Comparison of ENCODE assay signal across 8 cellular contexts in the genomic region with DNA sequence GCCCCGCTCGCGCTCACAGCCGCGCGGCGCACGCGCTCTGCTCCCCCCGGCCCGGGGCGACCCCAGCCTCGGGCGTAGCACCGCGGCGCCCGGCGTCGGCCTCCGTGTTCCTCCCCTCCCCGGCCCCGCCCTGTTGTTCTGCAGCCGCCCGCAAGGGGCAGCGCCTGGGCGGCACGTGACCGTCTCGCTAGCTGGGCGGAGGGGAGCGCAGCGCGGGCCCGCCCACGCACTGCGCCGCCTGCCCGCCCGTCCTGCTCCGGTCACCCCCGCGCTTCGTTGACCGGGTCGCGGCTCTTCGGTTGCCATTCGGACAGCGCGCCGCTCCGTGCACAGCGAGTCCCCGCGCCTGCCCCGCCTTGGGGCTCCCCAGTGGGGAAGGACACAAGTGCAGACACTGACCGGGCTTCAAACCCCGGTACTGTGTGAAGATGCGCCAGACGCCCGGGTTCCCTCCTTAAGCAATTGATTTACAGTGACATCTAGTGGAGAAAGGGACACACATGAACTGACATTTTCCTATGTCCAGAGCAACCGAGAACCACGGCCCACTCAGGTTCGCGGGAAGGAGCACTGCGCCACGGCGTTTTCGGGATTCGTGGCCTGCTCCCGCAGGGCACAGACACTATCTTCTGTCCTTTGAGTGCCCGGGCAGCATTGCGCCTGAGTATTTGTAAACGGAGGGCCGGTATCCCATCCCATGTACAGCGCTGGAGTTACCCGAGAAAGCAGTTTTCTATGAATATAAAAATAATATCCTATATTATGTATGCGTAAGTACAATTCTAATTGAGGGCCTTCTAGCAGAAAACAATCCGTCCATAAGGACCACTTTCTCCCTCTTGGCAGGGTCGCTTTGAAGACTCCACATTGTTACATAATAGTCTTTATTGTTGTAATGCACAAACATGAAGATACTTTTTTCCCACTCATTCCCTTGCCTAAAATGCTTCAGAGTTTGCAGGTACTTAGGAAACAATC.
A peak's percentile ranks its signal among the peaks of the same experiment; 100 is the strongest.
DNase-seq lines count a peak whose midpoint lies in the region; ATAC-seq lines count a peak whose summit lies in the region.

No MANE protein-coding gene starts in this region.

- H3K4me3 ChIP-seq in BLaER1 treated with 17β-estradiol and CSF1 and Interleukin-3, amounts not matched to agents 10 nM and 100 nM: peak overlapping the region; percentile 68 to 96 (median 90)

- peaks cover 23 to 41% (median 39%) of the 10 kb centered on the region in 11 experiments; a peak in 21 of 22 replicates for H4K20me1 ChIP-seq in BLaER1 treated with 17β-estradiol and CSF1 and Interleukin-3, amounts not matched to agents 10 nM and 100 nM

- DNase-seq in NCI-H526 (lab: John Stamatoyannopoulos, UW) (peak; percentile 85 to 97), dedifferentiated amniotic fluid mesenchymal stem cell (ENCODE audit: extremely low spot score) (peak; percentile 92), left kidney (ENCODE audit: low read depth, low spot score) (peak; percentile 98)
- peak; percentile 93 for DNase-seq in activated CD4-positive, alpha-beta T cell treated with anti-CD3 and anti-CD28 coated beads, Interleukin-2, amount 50 U/mL, for 1 hour
- peak; percentile 93 for DNase-seq in stimulated activated CD4-positive, alpha-beta T cell treated with anti-CD3 and anti-CD28 coated beads, Interleukin-1b, Interleukin-23, amount 100 ng/mL, for 48 hours

- H3K27ac ChIP-seq in BLaER1 treated with 17β-estradiol and CSF1 and Interleukin-3, amounts not matched to agents 10 nM and 100 nM: peak overlapping the region; percentile 89 to 97 (median 94)

- peaks cover 0 to 6% (median 3%) of the 10 kb centered on the region in 11 experiments; a peak in 3 of 22 replicates for H3K36me3 ChIP-seq in BLaER1 treated with 17β-estradiol and CSF1 and Interleukin-3, amounts not matched to agents 10 nM and 100 nM

- H3K27me3 ChIP-seq in BLaER1 treated with 17β-estradiol and CSF1 and Interleukin-3, amounts not matched to agents 10 nM and 100 nM: no peaks in the 10 kb centered on the region

- H3K4me1 ChIP-seq in BLaER1 treated with 17β-estradiol and CSF1 and Interleukin-3, amounts not matched to agents 10 nM and 100 nM: peaks cover 26 to 44% (median 39%) of the 10 kb centered on the region in 10 experiments

- peak; percentile 72 for ATAC-seq in GM19351 (IDR thresholded peaks at IDR 0.05; ENCODE audit: unreplicated experiment)
- peak; percentile 71 for ATAC-seq in HG03520 (IDR thresholded peaks at IDR 0.05; ENCODE audit: unreplicated experiment)

- H3K9me3 ChIP-seq in BLaER1 treated with 17β-estradiol and CSF1 and Interleukin-3, amounts not matched to agents 10 nM and 100 nM (replicated peaks in 1 of 11): no peaks in the 10 kb centered on the region

- peak overlapping the region; percentile 83 to 98 (median 95) for H3K9ac ChIP-seq in BLaER1 treated with 17β-estradiol and CSF1 and Interleukin-3, amounts not matched to agents 10 nM and 100 nM

- peak overlapping the region; percentile 72 to 91 (median 80) for H3K4me2 ChIP-seq in BLaER1 treated with 17β-estradiol and CSF1 and Interleukin-3, amounts not matched to agents 10 nM and 100 nM

Comparison
In these comparisons a context has a peak if more than half of its experiments do, and no peak if none do; other contexts are left out.
1. Peak in every context shown above with its lines: DNase-seq, ATAC-seq, H3K4me3 ChIP-seq and H3K27ac ChIP-seq.